In the genomic region with DNA sequence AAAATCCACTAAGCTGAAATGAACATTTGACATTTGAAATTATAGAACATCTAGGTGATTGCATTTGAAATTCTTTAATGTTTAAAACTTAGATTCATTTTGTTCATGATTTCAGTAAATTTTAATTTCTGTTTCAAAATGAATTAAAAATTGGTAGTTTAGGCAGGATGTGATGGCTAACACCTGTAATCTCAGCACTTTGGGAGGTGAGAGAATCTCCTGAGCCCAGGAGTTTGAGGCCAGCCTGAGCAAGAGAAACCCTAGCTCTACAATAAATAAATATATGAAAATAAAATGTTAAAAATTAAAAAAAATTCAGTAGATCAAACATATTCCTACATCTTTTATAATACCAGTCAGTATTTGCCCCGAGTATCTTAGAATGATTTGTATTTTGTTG, we compare ENCODE assay signal across 20 cellular contexts.
"Had no signal": no experiment of that assay in that cellular context is flagged by ENCODE, and none has a peak within 500 bp of the region (broad histone marks: within the 10 kb centered on the region; RNA-seq: fewer than 3 reads in every experiment).

No MANE protein-coding gene starts in this region.

- H3K27ac Mint-ChIP-seq: dendritic cell treated with granulocyte-macrophage colony-stimulating factor and Interleukin-4, amounts not matched to agents 40 ng/mL and 50 ng/mL, for 4 days; effector memory CD8-positive, alpha-beta T cell; endodermal cell had no signal

- H3K27me3 Mint-ChIP-seq: dendritic cell treated with granulocyte-macrophage colony-stimulating factor and Interleukin-4, amounts not matched to agents 40 ng/mL and 50 ng/mL, for 4 days had no signal

- H3K4me3 Mint-ChIP-seq: dendritic cell treated with granulocyte-macrophage colony-stimulating factor and Interleukin-4, amounts not matched to agents 40 ng/mL and 50 ng/mL, for 4 days; effector memory CD8-positive, alpha-beta T cell; endodermal cell had no signal

- DNase-seq: colonic mucosa; cortex of kidney; dermis blood vessel endothelial cell; dorsolateral prefrontal cortex; effector CD4-positive, alpha-beta T cell; effector CD8-positive, alpha-beta T cell; effector memory CD4-positive, alpha-beta T cell; effector memory CD8-positive, alpha-beta T cell; endodermal cell; erythroblast; esophagus squamous epithelium; foreskin fibroblast; foreskin keratinocyte; foreskin melanocyte; gastrocnemius medialis; glutamatergic neuron; head of caudate nucleus; heart left ventricle; heart right ventricle had no signal

- H3K9me3 Mint-ChIP-seq: effector memory CD8-positive, alpha-beta T cell had no signal
